ENCODE assay signal across 26 cellular contexts in the genomic region with DNA sequence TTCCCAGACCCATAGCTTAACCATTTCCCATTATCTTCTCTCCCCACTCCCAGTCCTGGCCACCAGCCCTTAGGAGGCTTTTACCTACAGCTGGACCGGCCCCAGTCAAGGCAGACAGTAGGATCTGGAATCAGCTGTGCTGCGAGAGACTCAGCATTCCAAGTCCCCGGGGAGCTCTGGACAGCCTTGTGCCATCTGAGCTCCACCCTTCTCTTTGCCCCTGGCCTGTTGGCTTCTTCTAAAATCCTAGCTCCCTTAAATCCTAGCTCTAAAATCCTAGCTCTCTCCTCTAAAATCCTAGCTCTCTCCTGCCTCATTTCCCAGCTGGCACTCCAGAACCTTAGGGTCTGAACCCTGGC. TPM values are rescaled to one million over a fixed set of nuclear protein-coding genes. Genes with fewer than 3 reads are reported as not detected.
A peak's percentile ranks its signal among the peaks of the same experiment; 100 is the strongest.
DNase-seq lines count a peak whose midpoint lies in the region; ATAC-seq and TF ChIP-seq lines count a peak whose summit lies in the region.
"Had no signal": no experiment of that assay in that cellular context is flagged by ENCODE, and none has a peak within 500 bp of the region (broad histone marks: within the 10 kb centered on the region; RNA-seq: fewer than 3 reads in every experiment).

No MANE protein-coding gene starts in this region.

- H3K36me3 ChIP-seq in upper lobe of right lung: no peaks in the 10 kb centered on the region
- H3K36me3 ChIP-seq: BLaER1 treated with 17β-estradiol and CSF1 and Interleukin-3, amounts not matched to agents 10 nM and 100 nM; SJCRH30 had no signal

- peak; percentile 47 for DNase-seq in NCI-H82 (lab: John Stamatoyannopoulos, UW)
- DNase-seq in NCI-H82 treated with DMSO at 0.1 percent for 48 hours (lab: John Stamatoyannopoulos, UW; ENCODE audit: unreplicated experiment): no peak
- DNase-seq in NCI-H524 treated with DMSO at 0.1 percent for 48 hours (lab: John Stamatoyannopoulos, UW): peak; percentile 57
- peak; percentile 56 for DNase-seq in glutamatergic neuron
- DNase-seq in upper lobe of right lung: no peak
- no peak for DNase-seq in GM13977 (ENCODE audit: low spot score)
- DNase-seq in OCI-M1 (lab: John Stamatoyannopoulos, UW): no peak
- DNase-seq: CD4-positive, alpha-beta T cell; DMS79; EL; GDM1; NCI-H1048; NCI-H1436 treated with DMSO at 0.1 percent for 48 hours; NCI-H187 treated with DMSO at 0.1 percent for 48 hours; NCI-H526 treated with DMSO at 0.1 percent for 48 hours; NK-92 treated with Interleukin-12 subunit alpha and Interleukin-12 subunit beta, amount 100 ng/mL, for 24 hours; PC-9; SJCRH30 had no signal

- no peaks in the 10 kb centered on the region for H3K36me3 Mint-ChIP-seq in glutamatergic neuron (ENCODE audit: unreplicated experiment)

- H3K4me3 Mint-ChIP-seq in glutamatergic neuron (ENCODE audit: unreplicated experiment): no peak overlapping the region
- H3K4me3 Mint-ChIP-seq: CD4-positive, alpha-beta T cell; IgD-negative memory B cell had no signal

- no peak overlapping the region for H3K4me3 ChIP-seq in upper lobe of right lung
- H3K4me3 ChIP-seq: BLaER1 treated with 17β-estradiol and CSF1 and Interleukin-3, amounts not matched to agents 10 nM and 100 nM; GM12878; PC-9; SJCRH30 had no signal

- intact Hi-C loops in upper lobe of right lung (cut with DNase I): no loop called here

- peaks cover 4% of the 10 kb centered on the region for H3K27me3 Mint-ChIP-seq in glutamatergic neuron (ENCODE audit: unreplicated experiment)

- H3K4me1 ChIP-seq in upper lobe of right lung: no peaks in the 10 kb centered on the region
- H3K4me1 ChIP-seq: SJCRH30 had no signal

- H3K27ac ChIP-seq in upper lobe of right lung: no peak overlapping the region
- H3K27ac ChIP-seq: BLaER1 treated with 17β-estradiol and CSF1 and Interleukin-3, amounts not matched to agents 10 nM and 100 nM; KMS-11; PC-9; SJCRH30 had no signal

- no peaks in the 10 kb centered on the region for H3K9me3 ChIP-seq in upper lobe of right lung
- H3K9me3 ChIP-seq: SJCRH30 had no signal

- H3K9me3 Mint-ChIP-seq in glutamatergic neuron (ENCODE audit: unreplicated experiment): peaks cover 8% of the 10 kb centered on the region
- H3K9me3 Mint-ChIP-seq: CD4-positive, alpha-beta T cell; IgD-negative memory B cell had no signal

- peak overlapping the region; percentile 88 for H3K27ac Mint-ChIP-seq in glutamatergic neuron (ENCODE audit: unreplicated experiment)
- H3K27ac Mint-ChIP-seq: CD4-positive, alpha-beta T cell; IgD-negative memory B cell had no signal

- H3K27me3 ChIP-seq in upper lobe of right lung: peaks cover 7% of the 10 kb centered on the region
- H3K27me3 ChIP-seq: BLaER1 treated with 17β-estradiol and CSF1 and Interleukin-3, amounts not matched to agents 10 nM and 100 nM; SJCRH30 had no signal

- ATAC-seq in upper lobe of right lung: no peak
- ATAC-seq: GM12878, HCT116, Right ventricle myocardium inferior, SK-N-SH treated with all-trans-retinoic acid at 6 μM for 48 hours had no signal

- TF ChIP-seq CTCF in glutamatergic neuron (IDR thresholded peaks at IDR 0.05; ENCODE audit: partially characterized antibody, unreplicated experiment): no peak
- no peak for TF ChIP-seq CTCF in upper lobe of right lung (IDR thresholded peaks at IDR 0.05)
- TF ChIP-seq CTCF in GM13977 (IDR thresholded peaks at IDR 0.05; ENCODE audit: extremely low read depth, insufficient read depth, missing control alignments): no peak

- in situ Hi-C loops in GM13977 (cut with MboI; ENCODE audit: low pct_unique_long_range_greater_than_20kb, low sequenced_read_pairs, unreplicated experiment): no loop called here

- peaks cover 29% of the 10 kb centered on the region for H3K4me1 Mint-ChIP-seq in glutamatergic neuron (ENCODE audit: low read depth, unreplicated experiment)
- H3K4me1 Mint-ChIP-seq: IgD-negative memory B cell had no signal

RNA-seq across cellular contexts. Expression of gene MEGF11, which starts 21.3 kb away (rescaled TPM):
- 2.6 TPM for total RNA-seq in glutamatergic neuron (ENCODE audit: unreplicated experiment)
- total RNA-seq in upper lobe of right lung: 3.0 TPM
- total RNA-seq: CD4-positive, alpha-beta T cell; PC-9; Right ventricle myocardium inferior; RPMI7951 had no signal

Comparison
In these comparisons a context has a peak if more than half of its experiments do, and no peak if none do; other contexts are left out.
1. DNase-seq: peak in NCI-H82 (single experiment), NCI-H524 treated with DMSO at 0.1 percent for 48 hours (single experiment) and glutamatergic neuron (single experiment); none in NCI-H82 treated with DMSO at 0.1 percent for 48 hours (single experiment), upper lobe of right lung (single experiment), GM13977 (single experiment) and OCI-M1 (single experiment).